In the genomic region with DNA sequence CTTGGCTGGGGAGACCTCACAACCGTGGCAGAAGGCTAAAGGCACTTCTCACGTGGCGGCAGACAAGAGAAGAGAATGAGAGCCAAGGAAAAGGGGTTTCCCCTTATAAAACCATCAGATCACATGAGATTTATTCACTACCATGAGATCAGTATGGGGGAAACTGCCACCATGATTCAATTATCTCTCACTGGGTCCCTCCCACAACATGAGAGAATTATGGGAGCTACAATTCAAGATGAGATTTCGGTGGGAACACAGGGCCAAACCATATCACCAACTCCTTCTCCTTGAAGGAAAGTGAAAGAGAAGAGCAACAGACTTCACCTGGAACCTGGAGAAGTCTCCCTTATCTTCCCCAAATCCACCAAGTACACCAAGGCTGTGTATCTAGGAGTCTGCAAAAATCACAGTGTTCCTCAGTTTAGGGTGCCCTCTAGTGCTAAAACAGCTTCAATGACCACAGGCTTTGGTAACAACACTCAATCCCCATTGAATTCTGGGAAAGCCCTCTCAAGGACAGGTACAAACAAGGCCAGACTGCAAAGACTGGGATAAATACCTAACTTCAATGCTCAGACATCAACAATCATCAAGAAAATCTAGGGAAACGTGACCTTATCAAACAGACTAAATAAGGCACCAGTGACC, we compare ENCODE assay signal across 8 cellular contexts.
A peak's percentile ranks its signal among the peaks of the same experiment; 100 is the strongest.
DNase-seq lines count a peak whose midpoint lies in the region; ATAC-seq and TF ChIP-seq lines count a peak whose summit lies in the region.

No MANE protein-coding gene starts in this region.

- no peak overlapping the region for H2BK120ac ChIP-seq in mesendoderm (ENCODE audit: low read depth, low read length)

- H2BK5ac ChIP-seq in mesendoderm (ENCODE audit: low read length) = no peak overlapping the region

- H3K36me3 ChIP-seq in mesendoderm (ENCODE audit: control insufficient read depth, insufficient read depth, low read length) = no peaks in the 10 kb centered on the region

- H3K4me1 ChIP-seq in mesendoderm (ENCODE audit: control insufficient read depth, low read depth, low read length) = no peaks in the 10 kb centered on the region

- no peak overlapping the region for H4K8ac ChIP-seq in mesendoderm (ENCODE audit: low read depth, low read length)

- no peak overlapping the region for H3K4ac ChIP-seq in mesendoderm (ENCODE audit: low read depth, low read length)

- H3K4me2 ChIP-seq in mesendoderm (ENCODE audit: low read length) = no peak overlapping the region

- TF ChIP-seq CTCF in GM10266 (IDR thresholded peaks at IDR 0.05; ENCODE audit: control insufficient read depth, insufficient read depth, low read depth, missing control alignments) (peak; percentile 50), WI38 (IDR thresholded peaks at IDR 0.05; ENCODE audit: low read depth, low read length) (peak; percentile 28; the same call in 1 of the 2 replicates)

- H3K23ac ChIP-seq in mesendoderm (ENCODE audit: low read length) = no peak overlapping the region

- H3K27ac Mint-ChIP-seq in activated naive CD4-positive, alpha-beta T cell treated with anti-CD3 and anti-CD28 coated beads, Interleukin-2, amount 50 U/mL, for 72 hours = no peak overlapping the region

- H3K27me3 ChIP-seq in mesendoderm (ENCODE audit: insufficient read depth, low read length, poor library complexity) = no peaks in the 10 kb centered on the region

- no peaks in the 10 kb centered on the region for H3K79me1 ChIP-seq in mesendoderm (ENCODE audit: low read length)

- no peak overlapping the region for H3K56ac ChIP-seq in mesendoderm (ENCODE audit: low read length)

- H3K36me3 Mint-ChIP-seq in activated naive CD4-positive, alpha-beta T cell treated with anti-CD3 and anti-CD28 coated beads, Interleukin-2, amount 50 U/mL, for 72 hours = peaks cover 0 to 7% of the 10 kb centered on the region in 2 donors

- no CpG with 5 or more reads among the region's 5 CpGs for WGBS in mesendoderm (ENCODE audit: extremely low coverage, insufficient coverage, low lambda C conversion rate)

- no peak overlapping the region for H2AK5ac ChIP-seq in mesendoderm (ENCODE audit: low read length)

- no peak overlapping the region for H3K27ac ChIP-seq in mesendoderm (ENCODE audit: low read depth, low read length)

- peak; percentile 26 for DNase-seq in GM10266 (ENCODE audit: extremely low spot score)
- peak; percentile 37 for DNase-seq in LoVo (ENCODE audit: low spot score)
- DNase-seq in mesendoderm = peak; percentile 85
- DNase-seq in stimulated activated CD4-positive, alpha-beta T cell treated with anti-CD3 and anti-CD28 coated beads, Interleukin-4, amount 100 ng/mL, for 1 hour = no peak
- DNase-seq in activated naive CD4-positive, alpha-beta T cell treated with anti-CD3 and anti-CD28 coated beads, Interleukin-2, amount 50 U/mL, for 72 hours (ENCODE audit: low spot score in 2 of 2) = no peak
- DNase-seq in SK-N-DZ (ENCODE audit: low spot score) = no peak

- H3K4me3 ChIP-seq in WI38 (ENCODE audit: low read depth, low read length) = no peak overlapping the region
- no peak overlapping the region for H3K4me3 ChIP-seq in mesendoderm (ENCODE audit: low read length)

- H3K79me2 ChIP-seq in mesendoderm (ENCODE audit: control insufficient read depth, insufficient read depth, low read length) = no peaks in the 10 kb centered on the region

- no peak overlapping the region for H2BK15ac ChIP-seq in mesendoderm (replicated peaks; ENCODE audit: low read depth)

- no peak overlapping the region for H3K18ac ChIP-seq in mesendoderm (ENCODE audit: low read length)

- no peak overlapping the region for H4K5ac ChIP-seq in mesendoderm (ENCODE audit: low read length)

- peaks cover 0 to 4% of the 10 kb centered on the region in 2 donors for H3K9me3 Mint-ChIP-seq in activated naive CD4-positive, alpha-beta T cell treated with anti-CD3 and anti-CD28 coated beads, Interleukin-2, amount 50 U/mL, for 72 hours

- no peak for ATAC-seq in GM18858 (IDR thresholded peaks at IDR 0.05; ENCODE audit: unreplicated experiment)
- no peak for ATAC-seq in activated naive CD4-positive, alpha-beta T cell treated with anti-CD3 and anti-CD28 coated beads, Interleukin-2, amount 50 U/mL, for 72 hours

- no peak overlapping the region for H3K9ac ChIP-seq in mesendoderm (ENCODE audit: low read length)

Comparison
In these comparisons a context has a peak if more than half of its experiments do, and no peak if none do; other contexts are left out.
1. DNase-seq: peak in GM10266 (single experiment), LoVo (single experiment) and mesendoderm (single experiment); none in stimulated activated CD4-positive, alpha-beta T cell treated with anti-CD3 and anti-CD28 coated beads, Interleukin-4, amount 100 ng/mL, for 1 hour (single experiment), activated naive CD4-positive, alpha-beta T cell treated with anti-CD3 and anti-CD28 coated beads, Interleukin-2, amount 50 U/mL, for 72 hours (0 of 2) and SK-N-DZ (single experiment).